Comparison of ENCODE assay signal across 17 cellular contexts in genomic region chr2:47559079-47559684, GRCh38. TPM values are rescaled to one million over a fixed set of nuclear protein-coding genes. Genes with fewer than 3 reads are reported as not detected.
A peak's percentile ranks its signal among the peaks of the same experiment; 100 is the strongest.
DNase-seq lines count a peak whose midpoint lies in the region; ATAC-seq, FAIRE-seq and TF ChIP-seq lines count a peak whose summit lies in the region.
"Had no signal": no experiment of that assay in that cellular context is flagged by ENCODE, and none has a peak within 500 bp of the region (broad histone marks: within the 10 kb centered on the region; RNA-seq: fewer than 3 reads in every experiment).

No MANE protein-coding gene starts in this region.

- H3K27ac Mint-ChIP-seq in astrocyte (ENCODE audit: unreplicated experiment), result no peak overlapping the region
- H3K27ac Mint-ChIP-seq: activated naive CD4-positive, alpha-beta T cell treated with anti-CD3 and anti-CD28 coated beads, Interleukin-2, amount 50 U/mL, for 24 hours; dendritic cell treated with granulocyte-macrophage colony-stimulating factor and Interleukin-4, amounts not matched to agents 40 ng/mL and 50 ng/mL, for 4 days had no signal

- H3K4me3 ChIP-seq in Karpas-422 (ENCODE audit: low read length), result no peak overlapping the region
- H3K4me3 ChIP-seq in astrocyte (ENCODE audit: insufficient read depth, low read depth, low read length), result no peak overlapping the region
- H3K4me3 ChIP-seq in kidney epithelial cell (ENCODE audit: low read depth, low read length), result no peak overlapping the region
- H3K4me3 ChIP-seq: A549, gastroesophageal sphincter, lung, PC-9, upper lobe of left lung had no signal

- H3K36me3 ChIP-seq in Karpas-422 (ENCODE audit: insufficient read depth, low read length) (peaks cover 71% of the 10 kb centered on the region), astrocyte (ENCODE audit: insufficient read depth, low read length) (no peaks in the 10 kb centered on the region), kidney epithelial cell (ENCODE audit: control insufficient read depth, insufficient read depth, low read length) (no peaks in the 10 kb centered on the region)
- H3K36me3 ChIP-seq: gastroesophageal sphincter, upper lobe of left lung had no signal

- no peak for FAIRE-seq in astrocyte (lab: Jason Lieb, UNC)
- FAIRE-seq: A549 had no signal

- no peaks in the 10 kb centered on the region for H3K9me3 Mint-ChIP-seq in astrocyte (ENCODE audit: unreplicated experiment)
- H3K9me3 Mint-ChIP-seq: activated naive CD4-positive, alpha-beta T cell treated with anti-CD3 and anti-CD28 coated beads, Interleukin-2, amount 50 U/mL, for 24 hours; dendritic cell treated with granulocyte-macrophage colony-stimulating factor and Interleukin-4, amounts not matched to agents 40 ng/mL and 50 ng/mL, for 4 days had no signal

- peak overlapping the region; percentile 7; the same call in 1 of the 2 replicates for H3K27ac ChIP-seq in Karpas-422 (ENCODE audit: low read length)
- H3K27ac ChIP-seq in astrocyte (ENCODE audit: low read depth, low read length), result no peak overlapping the region
- H3K27ac ChIP-seq: A549, gastroesophageal sphincter, PC-9, upper lobe of left lung had no signal

- TF ChIP-seq CTCF in astrocyte (IDR thresholded peaks at IDR 0.05; ENCODE audit: insufficient read depth, low read depth, low read length) (no peak), kidney epithelial cell (IDR thresholded peaks at IDR 0.05; ENCODE audit: insufficient read depth, low read length, poor library complexity, severe bottlenecking) (no peak)

- peaks cover 100% of the 10 kb centered on the region for H3K4me1 ChIP-seq in Karpas-422 (ENCODE audit: low read length)
- H3K4me1 ChIP-seq in astrocyte (ENCODE audit: insufficient read depth, low read length), result peaks cover 11% of the 10 kb centered on the region
- H3K4me1 ChIP-seq: A549, gastroesophageal sphincter, upper lobe of left lung had no signal

- peaks cover 100% of the 10 kb centered on the region for H3K79me2 ChIP-seq in Karpas-422 (ENCODE audit: low read length)
- H3K79me2 ChIP-seq in astrocyte (ENCODE audit: insufficient read depth, low read length), result no peaks in the 10 kb centered on the region

- H3K9me3 ChIP-seq in Karpas-422 (ENCODE audit: low read length) (no peaks in the 10 kb centered on the region), astrocyte (ENCODE audit: insufficient read depth, low read depth, low read length) (no peaks in the 10 kb centered on the region)
- H3K9me3 ChIP-seq: upper lobe of left lung had no signal

- no peaks in the 10 kb centered on the region for H3K4me1 Mint-ChIP-seq in astrocyte (ENCODE audit: low read depth, unreplicated experiment)
- H3K4me1 Mint-ChIP-seq: activated naive CD4-positive, alpha-beta T cell treated with anti-CD3 and anti-CD28 coated beads, Interleukin-2, amount 50 U/mL, for 24 hours had no signal

- ATAC-seq in HG02588 (IDR thresholded peaks at IDR 0.05; ENCODE audit: unreplicated experiment), result no peak
- ATAC-seq: gastroesophageal sphincter had no signal

- H3K36me3 Mint-ChIP-seq in astrocyte (ENCODE audit: low read depth, unreplicated experiment), result no peaks in the 10 kb centered on the region
- H3K36me3 Mint-ChIP-seq: activated naive CD4-positive, alpha-beta T cell treated with anti-CD3 and anti-CD28 coated beads, Interleukin-2, amount 50 U/mL, for 24 hours had no signal

- H2AFZ ChIP-seq in Karpas-422 (ENCODE audit: low read length) (no peak overlapping the region), astrocyte (ENCODE audit: low read depth, low read length) (no peak overlapping the region)
- H2AFZ ChIP-seq: PC-9 had no signal

- peaks cover 67% of the 10 kb centered on the region for H4K20me1 ChIP-seq in Karpas-422 (ENCODE audit: insufficient read depth, low read depth, low read length)
- H4K20me1 ChIP-seq in astrocyte (ENCODE audit: insufficient read depth, low read length), result no peaks in the 10 kb centered on the region

- H3K4me3 Mint-ChIP-seq in astrocyte (ENCODE audit: unreplicated experiment), result no peak overlapping the region
- H3K4me3 Mint-ChIP-seq: activated naive CD4-positive, alpha-beta T cell treated with anti-CD3 and anti-CD28 coated beads, Interleukin-2, amount 50 U/mL, for 24 hours; dendritic cell treated with granulocyte-macrophage colony-stimulating factor and Interleukin-4, amounts not matched to agents 40 ng/mL and 50 ng/mL, for 4 days had no signal

- H3K27me3 ChIP-seq in Karpas-422 (ENCODE audit: low read length) (no peaks in the 10 kb centered on the region), astrocyte (ENCODE audit: insufficient read depth, low read length) (peaks cover 7% of the 10 kb centered on the region), kidney epithelial cell (ENCODE audit: control insufficient read depth, insufficient read depth, low read length) (no peaks in the 10 kb centered on the region)
- H3K27me3 ChIP-seq: upper lobe of left lung had no signal

- H3K27me3 Mint-ChIP-seq in astrocyte (ENCODE audit: low read depth, unreplicated experiment), result peaks cover 31% of the 10 kb centered on the region
- H3K27me3 Mint-ChIP-seq: activated naive CD4-positive, alpha-beta T cell treated with anti-CD3 and anti-CD28 coated beads, Interleukin-2, amount 50 U/mL, for 24 hours had no signal

- H3K4me2 ChIP-seq in Karpas-422 (ENCODE audit: low read depth, low read length, poor library complexity, severe bottlenecking), result no peak overlapping the region
- H3K4me2 ChIP-seq in astrocyte (ENCODE audit: low read length), result no peak overlapping the region
- H3K4me2 ChIP-seq: A549, PC-9 had no signal

- no peaks in the 10 kb centered on the region for H3K9me2 ChIP-seq in Karpas-422 (replicated peaks; ENCODE audit: insufficient read depth, low read length)

- H3K9ac ChIP-seq in Karpas-422 (ENCODE audit: low read length) (no peak overlapping the region), astrocyte (ENCODE audit: low read length) (no peak overlapping the region)

- DNase-seq in NCI-H1092 treated with DMSO at 0.1 percent for 48 hours (lab: John Stamatoyannopoulos, UW) (peak; percentile 44), NCI-H1092 (lab: John Stamatoyannopoulos, UW) (no peak), Karpas-422 (peak; percentile 50), astrocyte (ENCODE audit: low read depth) (peak; percentile 17), kidney epithelial cell (ENCODE audit: low read depth) (peak; percentile 26), mesenteric fat pad (ENCODE audit: low spot score) (no peak)
- DNase-seq in effector CD8-positive, alpha-beta T cell (lab: John Stamatoyannopoulos, UW), result no peak
- DNase-seq: DMS153, NCI-H1105 treated with DMSO at 0.1 percent for 48 hours, PC-9, upper lobe of left lung had no signal

RNA-seq across cellular contexts. Expression of gene KCNK12, which starts 11.6 kb away (rescaled TPM):
- 64.5 and 107 TPM in 2 replicates for total RNA-seq in Karpas-422 (2014; rRNA removed; shearing (Covaris generic); ENCODE audit: low replicate concordance)
- total RNA-seq in astrocyte (0.14 and 0.29 TPM in 2 replicates), kidney epithelial cell (0.04 and 0.27 TPM in 2 replicates), mesenteric fat pad (not detected)
- total RNA-seq: gastroesophageal sphincter, PC-9 had no signal

Comparison
In these comparisons a context has a peak if more than half of its experiments do, and no peak if none do; other contexts are left out.
1. DNase-seq: peak in NCI-H1092 treated with DMSO at 0.1 percent for 48 hours (single experiment), Karpas-422 (single experiment), astrocyte (single experiment) and kidney epithelial cell (single experiment); none in NCI-H1092 (single experiment), mesenteric fat pad (single experiment) and effector CD8-positive, alpha-beta T cell (single experiment).
2. RNA of gene KCNK12, which starts 11.6 kb away (total RNA-seq): 64.5 to 107 TPM in Karpas-422; 0.14 to 0.29 TPM in astrocyte, 0.04 to 0.27 TPM in kidney epithelial cell and not detected in mesenteric fat pad (single experiment); every median in the first group is over 10 times any median in the second.